1 cellular context compared by ENCODE assay signal in the genomic region with DNA sequence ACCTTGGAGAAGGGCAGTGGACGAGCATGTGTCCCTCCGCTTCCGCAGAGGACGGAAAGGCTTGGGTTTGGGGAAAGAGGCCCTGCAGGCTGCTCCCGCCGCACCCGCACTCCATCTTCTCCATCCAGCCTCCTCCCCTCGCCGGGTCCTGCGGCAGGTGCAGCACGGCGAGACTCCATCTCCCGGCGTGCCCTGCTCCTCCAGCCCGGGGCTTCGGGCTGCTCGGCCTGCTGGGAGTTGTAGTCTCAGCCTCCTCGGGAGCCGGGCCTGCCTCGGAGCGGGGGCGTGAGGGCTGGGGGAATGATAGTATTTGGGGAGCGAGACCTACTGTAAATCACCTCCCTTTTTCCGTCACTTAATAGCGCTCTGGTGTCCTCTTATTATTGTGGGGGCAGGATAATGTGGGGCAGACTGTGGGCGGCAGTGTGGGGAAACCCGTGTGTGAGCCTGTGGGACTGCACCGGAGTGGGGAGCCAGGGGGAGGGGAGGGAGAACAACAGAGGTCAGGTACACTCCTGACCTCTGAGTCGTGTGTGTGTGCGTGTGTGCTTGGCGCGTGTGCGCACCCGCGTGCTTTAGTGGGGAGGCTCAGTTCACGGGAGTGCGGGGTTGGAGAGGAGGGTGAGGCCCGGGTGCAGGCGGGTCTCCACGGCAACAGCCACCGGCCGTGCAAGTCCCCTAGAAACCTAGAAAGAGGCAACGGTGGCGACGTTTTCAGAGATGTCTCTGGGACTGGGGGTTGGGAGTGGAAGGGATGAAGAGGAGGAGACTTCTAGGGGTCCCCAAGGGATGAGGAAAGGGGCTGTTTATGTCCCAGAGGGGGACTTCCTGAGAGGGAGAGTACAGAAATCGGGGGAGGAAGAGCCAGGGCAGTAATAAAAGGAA.
A peak's percentile ranks its signal among the peaks of the same experiment; 100 is the strongest.
TF ChIP-seq lines count a peak whose summit lies in the region.

No MANE protein-coding gene starts in this region.

TF ChIP-seq in HepG2, 621 proteins besides CTCF, POLR2A, EP300 and RAD21 (continued from another document and continues in another):
- TF ChIP-seq, protein P1, sequence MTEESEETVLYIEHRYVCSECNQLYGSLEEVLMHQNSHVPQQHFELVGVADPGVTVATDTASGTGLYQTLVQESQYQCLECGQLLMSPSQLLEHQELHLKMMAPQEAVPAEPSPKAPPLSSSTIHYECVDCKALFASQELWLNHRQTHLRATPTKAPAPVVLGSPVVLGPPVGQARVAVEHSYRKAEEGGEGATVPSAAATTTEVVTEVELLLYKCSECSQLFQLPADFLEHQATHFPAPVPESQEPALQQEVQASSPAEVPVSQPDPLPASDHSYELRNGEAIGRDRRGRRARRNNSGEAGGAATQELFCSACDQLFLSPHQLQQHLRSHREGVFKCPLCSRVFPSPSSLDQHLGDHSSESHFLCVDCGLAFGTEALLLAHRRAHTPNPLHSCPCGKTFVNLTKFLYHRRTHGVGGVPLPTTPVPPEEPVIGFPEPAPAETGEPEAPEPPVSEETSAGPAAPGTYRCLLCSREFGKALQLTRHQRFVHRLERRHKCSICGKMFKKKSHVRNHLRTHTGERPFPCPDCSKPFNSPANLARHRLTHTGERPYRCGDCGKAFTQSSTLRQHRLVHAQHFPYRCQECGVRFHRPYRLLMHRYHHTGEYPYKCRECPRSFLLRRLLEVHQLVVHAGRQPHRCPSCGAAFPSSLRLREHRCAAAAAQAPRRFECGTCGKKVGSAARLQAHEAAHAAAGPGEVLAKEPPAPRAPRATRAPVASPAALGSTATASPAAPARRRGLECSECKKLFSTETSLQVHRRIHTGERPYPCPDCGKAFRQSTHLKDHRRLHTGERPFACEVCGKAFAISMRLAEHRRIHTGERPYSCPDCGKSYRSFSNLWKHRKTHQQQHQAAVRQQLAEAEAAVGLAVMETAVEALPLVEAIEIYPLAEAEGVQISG (CRISPR knock-in tag; IDR thresholded peaks at IDR 0.05): peak; percentile 94
- 0 out of 2 replicates have a peak, but pooled peaks have one; percentile 5 for TF ChIP-seq EED (CRISPR knock-in tag; IDR thresholded peaks at IDR 0.05)
- no peak for TF ChIP-seq KLF9 (CRISPR knock-in tag; IDR thresholded peaks at IDR 0.05; ENCODE audit: low read depth)
- TF ChIP-seq, protein P2, sequence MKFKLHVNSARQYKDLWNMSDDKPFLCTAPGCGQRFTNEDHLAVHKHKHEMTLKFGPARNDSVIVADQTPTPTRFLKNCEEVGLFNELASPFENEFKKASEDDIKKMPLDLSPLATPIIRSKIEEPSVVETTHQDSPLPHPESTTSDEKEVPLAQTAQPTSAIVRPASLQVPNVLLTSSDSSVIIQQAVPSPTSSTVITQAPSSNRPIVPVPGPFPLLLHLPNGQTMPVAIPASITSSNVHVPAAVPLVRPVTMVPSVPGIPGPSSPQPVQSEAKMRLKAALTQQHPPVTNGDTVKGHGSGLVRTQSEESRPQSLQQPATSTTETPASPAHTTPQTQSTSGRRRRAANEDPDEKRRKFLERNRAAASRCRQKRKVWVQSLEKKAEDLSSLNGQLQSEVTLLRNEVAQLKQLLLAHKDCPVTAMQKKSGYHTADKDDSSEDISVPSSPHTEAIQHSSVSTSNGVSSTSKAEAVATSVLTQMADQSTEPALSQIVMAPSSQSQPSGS (CRISPR knock-in tag; IDR thresholded peaks at IDR 0.05): no peak
- peak; percentile 54; the same call in 1 of the 2 replicates for TF ChIP-seq REPIN1 (CRISPR knock-in tag; IDR thresholded peaks at IDR 0.05; ENCODE audit: borderline replicate concordance, low read depth)
- no peak; the same call in 1 of the 2 replicates for TF ChIP-seq ZBTB20 (CRISPR knock-in tag; IDR thresholded peaks at IDR 0.05; ENCODE audit: borderline replicate concordance, low read depth)
- TF ChIP-seq SALL1 (CRISPR knock-in tag; IDR thresholded peaks at IDR 0.05): peak; percentile 72; the same call in 1 of the 2 replicates
- peak; percentile 81 for TF ChIP-seq ELF1 (CRISPR knock-in tag; IDR thresholded peaks at IDR 0.05)
- TF ChIP-seq ZNF468 (CRISPR knock-in tag; IDR thresholded peaks at IDR 0.05): no peak
- TF ChIP-seq RFX5 (IDR thresholded peaks at IDR 0.05; ENCODE audit: low read depth, low read length): 0 out of 2 replicates have a peak, but pooled peaks have one; percentile 14
- TF ChIP-seq ZNF317 (CRISPR knock-in tag; IDR thresholded peaks at IDR 0.05): peak; percentile 71; the same call in 1 of the 2 replicates
- no peak for TF ChIP-seq NFIC (IDR thresholded peaks at IDR 0.05; ENCODE audit: low read length)
- TF ChIP-seq ZNF850 (CRISPR knock-in tag; conservative IDR thresholded peaks at IDR 0.05): peak; percentile 84; the same call in 1 of the 2 replicates
- no peak for TF ChIP-seq XRCC5 (optimal IDR thresholded peaks at IDR 0.05; ENCODE audit: low read length)
- TF ChIP-seq, protein P3, sequence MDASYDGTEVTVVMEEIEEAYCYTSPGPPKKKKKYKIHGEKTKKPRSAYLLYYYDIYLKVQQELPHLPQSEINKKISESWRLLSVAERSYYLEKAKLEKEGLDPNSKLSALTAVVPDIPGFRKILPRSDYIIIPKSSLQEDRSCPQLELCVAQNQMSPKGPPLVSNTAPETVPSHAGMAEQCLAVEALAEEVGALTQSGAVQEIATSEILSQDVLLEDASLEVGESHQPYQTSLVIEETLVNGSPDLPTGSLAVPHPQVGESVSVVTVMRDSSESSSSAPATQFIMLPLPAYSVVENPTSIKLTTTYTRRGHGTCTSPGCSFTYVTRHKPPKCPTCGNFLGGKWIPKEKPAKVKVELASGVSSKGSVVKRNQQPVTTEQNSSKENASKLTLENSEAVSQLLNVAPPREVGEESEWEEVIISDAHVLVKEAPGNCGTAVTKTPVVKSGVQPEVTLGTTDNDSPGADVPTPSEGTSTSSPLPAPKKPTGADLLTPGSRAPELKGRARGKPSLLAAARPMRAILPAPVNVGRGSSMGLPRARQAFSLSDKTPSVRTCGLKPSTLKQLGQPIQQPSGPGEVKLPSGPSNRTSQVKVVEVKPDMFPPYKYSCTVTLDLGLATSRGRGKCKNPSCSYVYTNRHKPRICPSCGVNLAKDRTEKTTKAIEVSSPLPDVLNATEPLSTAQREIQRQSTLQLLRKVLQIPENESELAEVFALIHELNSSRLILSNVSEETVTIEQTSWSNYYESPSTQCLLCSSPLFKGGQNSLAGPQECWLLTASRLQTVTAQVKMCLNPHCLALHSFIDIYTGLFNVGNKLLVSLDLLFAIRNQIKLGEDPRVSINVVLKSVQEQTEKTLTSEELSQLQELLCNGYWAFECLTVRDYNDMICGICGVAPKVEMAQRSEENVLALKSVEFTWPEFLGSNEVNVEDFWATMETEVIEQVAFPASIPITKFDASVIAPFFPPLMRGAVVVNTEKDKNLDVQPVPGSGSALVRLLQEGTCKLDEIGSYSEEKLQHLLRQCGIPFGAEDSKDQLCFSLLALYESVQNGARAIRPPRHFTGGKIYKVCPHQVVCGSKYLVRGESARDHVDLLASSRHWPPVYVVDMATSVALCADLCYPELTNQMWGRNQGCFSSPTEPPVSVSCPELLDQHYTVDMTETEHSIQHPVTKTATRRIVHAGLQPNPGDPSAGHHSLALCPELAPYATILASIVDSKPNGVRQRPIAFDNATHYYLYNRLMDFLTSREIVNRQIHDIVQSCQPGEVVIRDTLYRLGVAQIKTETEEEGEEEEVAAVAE (CRISPR knock-in tag; IDR thresholded peaks at IDR 0.05; ENCODE audit: borderline replicate concordance): peak; percentile 63; the same call in 1 of the 2 replicates
- TF ChIP-seq ZBTB21 (CRISPR knock-in tag; IDR thresholded peaks at IDR 0.05): no peak
- TF ChIP-seq RARA (CRISPR knock-in tag; IDR thresholded peaks at IDR 0.05): 0 out of 2 replicates have a peak, but pooled peaks have one; percentile 3
- TF ChIP-seq, protein P4, sequence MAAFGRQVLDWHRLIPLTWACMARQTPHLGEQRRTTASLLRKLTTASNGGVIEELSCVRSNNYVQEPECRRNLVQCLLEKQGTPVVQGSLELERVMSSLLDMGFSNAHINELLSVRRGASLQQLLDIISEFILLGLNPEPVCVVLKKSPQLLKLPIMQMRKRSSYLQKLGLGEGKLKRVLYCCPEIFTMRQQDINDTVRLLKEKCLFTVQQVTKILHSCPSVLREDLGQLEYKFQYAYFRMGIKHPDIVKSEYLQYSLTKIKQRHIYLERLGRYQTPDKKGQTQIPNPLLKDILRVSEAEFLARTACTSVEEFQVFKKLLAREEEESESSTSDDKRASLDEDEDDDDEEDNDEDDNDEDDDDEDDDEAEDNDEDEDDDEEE (CRISPR knock-in tag; IDR thresholded peaks at IDR 0.05): 0 out of 2 replicates have a peak, but pooled peaks have one; percentile 24
- no peak for TF ChIP-seq ZBTB7A (CRISPR knock-in tag; IDR thresholded peaks at IDR 0.05)
- TF ChIP-seq, protein P5, sequence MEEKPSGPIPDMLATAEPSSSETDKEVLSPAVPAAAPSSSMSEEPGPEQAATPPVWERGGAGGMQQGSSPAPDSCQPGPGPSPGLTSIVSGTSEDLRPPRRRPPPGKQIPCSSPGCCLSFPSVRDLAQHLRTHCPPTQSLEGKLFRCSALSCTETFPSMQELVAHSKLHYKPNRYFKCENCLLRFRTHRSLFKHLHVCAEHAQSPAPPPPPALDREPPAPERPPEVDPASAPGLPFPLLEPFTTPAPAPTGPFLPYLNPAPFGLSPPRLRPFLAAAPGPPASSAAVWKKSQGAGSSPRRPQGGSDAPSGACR (CRISPR knock-in tag; IDR thresholded peaks at IDR 0.05): no peak
- TF ChIP-seq, protein P6, sequence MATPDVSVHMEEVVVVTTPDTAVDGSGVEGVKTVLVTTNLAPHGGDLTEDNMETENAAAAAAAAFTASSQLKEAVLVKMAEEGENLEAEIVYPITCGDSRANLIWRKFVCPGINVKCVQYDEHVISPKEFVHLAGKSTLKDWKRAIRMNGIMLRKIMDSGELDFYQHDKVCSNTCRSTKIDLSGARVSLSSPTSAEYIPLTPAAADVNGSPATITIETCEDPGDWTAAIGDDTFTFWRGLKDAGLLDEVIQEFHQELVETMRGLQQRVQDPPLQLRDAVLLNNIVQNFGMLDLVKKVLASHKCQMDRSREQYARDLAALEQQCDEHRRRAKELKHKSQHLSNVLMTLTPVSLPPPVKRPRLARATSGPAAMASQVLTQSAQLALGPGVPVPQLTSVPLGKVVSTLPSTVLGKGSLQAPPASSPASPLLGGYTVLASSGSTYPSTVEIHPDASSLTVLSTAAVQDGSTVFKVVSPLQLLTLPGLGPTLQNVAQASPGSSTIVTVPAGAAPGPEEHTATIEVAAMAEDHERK (CRISPR knock-in tag; IDR thresholded peaks at IDR 0.05; ENCODE audit: low read depth): 0 out of 2 replicates have a peak, but pooled peaks have one; percentile 43
- peak; percentile 81; the same call in 1 of the 2 replicates for TF ChIP-seq ZNF510 (CRISPR knock-in tag; IDR thresholded peaks at IDR 0.05; ENCODE audit: low read depth)
- TF ChIP-seq, protein P7, sequence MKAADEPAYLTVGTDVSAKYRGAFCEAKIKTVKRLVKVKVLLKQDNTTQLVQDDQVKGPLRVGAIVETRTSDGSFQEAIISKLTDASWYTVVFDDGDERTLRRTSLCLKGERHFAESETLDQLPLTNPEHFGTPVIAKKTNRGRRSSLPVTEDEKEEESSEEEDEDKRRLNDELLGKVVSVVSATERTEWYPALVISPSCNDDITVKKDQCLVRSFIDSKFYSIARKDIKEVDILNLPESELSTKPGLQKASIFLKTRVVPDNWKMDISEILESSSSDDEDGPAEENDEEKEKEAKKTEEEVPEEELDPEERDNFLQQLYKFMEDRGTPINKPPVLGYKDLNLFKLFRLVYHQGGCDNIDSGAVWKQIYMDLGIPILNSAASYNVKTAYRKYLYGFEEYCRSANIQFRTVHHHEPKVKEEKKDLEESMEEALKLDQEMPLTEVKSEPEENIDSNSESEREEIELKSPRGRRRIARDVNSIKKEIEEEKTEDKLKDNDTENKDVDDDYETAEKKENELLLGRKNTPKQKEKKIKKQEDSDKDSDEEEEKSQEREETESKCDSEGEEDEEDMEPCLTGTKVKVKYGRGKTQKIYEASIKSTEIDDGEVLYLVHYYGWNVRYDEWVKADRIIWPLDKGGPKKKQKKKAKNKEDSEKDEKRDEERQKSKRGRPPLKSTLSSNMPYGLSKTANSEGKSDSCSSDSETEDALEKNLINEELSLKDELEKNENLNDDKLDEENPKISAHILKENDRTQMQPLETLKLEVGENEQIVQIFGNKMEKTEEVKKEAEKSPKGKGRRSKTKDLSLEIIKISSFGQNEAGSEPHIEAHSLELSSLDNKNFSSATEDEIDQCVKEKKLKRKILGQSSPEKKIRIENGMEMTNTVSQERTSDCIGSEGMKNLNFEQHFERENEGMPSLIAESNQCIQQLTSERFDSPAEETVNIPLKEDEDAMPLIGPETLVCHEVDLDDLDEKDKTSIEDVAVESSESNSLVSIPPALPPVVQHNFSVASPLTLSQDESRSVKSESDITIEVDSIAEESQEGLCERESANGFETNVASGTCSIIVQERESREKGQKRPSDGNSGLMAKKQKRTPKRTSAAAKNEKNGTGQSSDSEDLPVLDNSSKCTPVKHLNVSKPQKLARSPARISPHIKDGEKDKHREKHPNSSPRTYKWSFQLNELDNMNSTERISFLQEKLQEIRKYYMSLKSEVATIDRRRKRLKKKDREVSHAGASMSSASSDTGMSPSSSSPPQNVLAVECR (CRISPR knock-in tag; IDR thresholded peaks at IDR 0.05; ENCODE audit: borderline replicate concordance): peak; percentile 78; the same call in 1 of the 2 replicates
- TF ChIP-seq WIZ (CRISPR knock-in tag; IDR thresholded peaks at IDR 0.05): peak; percentile 76; the same call in 1 of the 2 replicates
- TF ChIP-seq ZNF124 (CRISPR knock-in tag; IDR thresholded peaks at IDR 0.05): 0 out of 2 replicates have a peak, but pooled peaks have one; percentile 34
- TF ChIP-seq NR3C1 (CRISPR knock-in tag; IDR thresholded peaks at IDR 0.05): no peak
- TF ChIP-seq ZNF282 (IDR thresholded peaks at IDR 0.05; ENCODE audit: partially characterized antibody): no peak
- TF ChIP-seq PAF1 (CRISPR knock-in tag; IDR thresholded peaks at IDR 0.05): no peak
- TF ChIP-seq, protein P8, sequence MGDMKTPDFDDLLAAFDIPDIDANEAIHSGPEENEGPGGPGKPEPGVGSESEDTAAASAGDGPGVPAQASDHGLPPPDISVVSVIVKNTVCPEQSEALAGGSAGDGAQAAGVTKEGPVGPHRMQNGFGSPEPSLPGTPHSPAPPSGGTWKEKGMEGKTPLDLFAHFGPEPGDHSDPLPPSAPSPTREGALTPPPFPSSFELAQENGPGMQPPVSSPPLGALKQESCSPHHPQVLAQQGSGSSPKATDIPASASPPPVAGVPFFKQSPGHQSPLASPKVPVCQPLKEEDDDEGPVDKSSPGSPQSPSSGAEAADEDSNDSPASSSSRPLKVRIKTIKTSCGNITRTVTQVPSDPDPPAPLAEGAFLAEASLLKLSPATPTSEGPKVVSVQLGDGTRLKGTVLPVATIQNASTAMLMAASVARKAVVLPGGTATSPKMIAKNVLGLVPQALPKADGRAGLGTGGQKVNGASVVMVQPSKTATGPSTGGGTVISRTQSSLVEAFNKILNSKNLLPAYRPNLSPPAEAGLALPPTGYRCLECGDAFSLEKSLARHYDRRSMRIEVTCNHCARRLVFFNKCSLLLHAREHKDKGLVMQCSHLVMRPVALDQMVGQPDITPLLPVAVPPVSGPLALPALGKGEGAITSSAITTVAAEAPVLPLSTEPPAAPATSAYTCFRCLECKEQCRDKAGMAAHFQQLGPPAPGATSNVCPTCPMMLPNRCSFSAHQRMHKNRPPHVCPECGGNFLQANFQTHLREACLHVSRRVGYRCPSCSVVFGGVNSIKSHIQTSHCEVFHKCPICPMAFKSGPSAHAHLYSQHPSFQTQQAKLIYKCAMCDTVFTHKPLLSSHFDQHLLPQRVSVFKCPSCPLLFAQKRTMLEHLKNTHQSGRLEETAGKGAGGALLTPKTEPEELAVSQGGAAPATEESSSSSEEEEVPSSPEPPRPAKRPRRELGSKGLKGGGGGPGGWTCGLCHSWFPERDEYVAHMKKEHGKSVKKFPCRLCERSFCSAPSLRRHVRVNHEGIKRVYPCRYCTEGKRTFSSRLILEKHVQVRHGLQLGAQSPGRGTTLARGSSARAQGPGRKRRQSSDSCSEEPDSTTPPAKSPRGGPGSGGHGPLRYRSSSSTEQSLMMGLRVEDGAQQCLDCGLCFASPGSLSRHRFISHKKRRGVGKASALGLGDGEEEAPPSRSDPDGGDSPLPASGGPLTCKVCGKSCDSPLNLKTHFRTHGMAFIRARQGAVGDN (CRISPR knock-in tag; IDR thresholded peaks at IDR 0.05): peak; percentile 89
- TF ChIP-seq ISX (CRISPR knock-in tag; conservative IDR thresholded peaks at IDR 0.05): no peak
- TF ChIP-seq GFI1 (CRISPR knock-in tag; IDR thresholded peaks at IDR 0.05; ENCODE audit: borderline replicate concordance): 0 out of 2 replicates have a peak, but pooled peaks have one; percentile 25
